In genomic region chr1:58082596-58082995, GRCh38 we compare ENCODE assay signal across 28 cellular contexts.
"Had no signal": no experiment of that assay in that cellular context is flagged by ENCODE, and none has a peak within 500 bp of the region (broad histone marks: within the 10 kb centered on the region; RNA-seq: fewer than 3 reads in every experiment).

No MANE protein-coding gene starts in this region.

- H3K4me3 Mint-ChIP-seq: activated CD4-positive, alpha-beta memory T cell treated with anti-CD3 and anti-CD28 coated beads, Interleukin-2, amount 10 ng/mL, durations not matched to agents 7 days and 5 days; activated CD4-positive, alpha-beta T cell treated with anti-CD3 and anti-CD28 coated beads, Interleukin-2, amount 10 ng/mL, durations not matched to agents 7 days and 5 days; activated naive CD8-positive, alpha-beta T cell; activated T-cell treated with anti-CD3 and anti-CD28 coated beads, Interleukin-2, amount 50 U/mL, for 4 hours; activated T-helper 17 cell treated with anti-CD3 and anti-CD28 coated beads, Interleukin-2, amount 50 U/mL, for 72 hours; central memory CD8-positive, alpha-beta T cell; dendritic cell treated with granulocyte-macrophage colony-stimulating factor and Interleukin-4, amounts not matched to agents 40 ng/mL and 50 ng/mL, for 4 days; WTC11 had no signal

- H3K9me3 ChIP-seq: esophagus squamous epithelium, gastroesophageal sphincter, heart right ventricle had no signal

- H3K36me3 Mint-ChIP-seq: WTC11 had no signal

- H3K4me1 Mint-ChIP-seq: activated CD4-positive, alpha-beta memory T cell treated with anti-CD3 and anti-CD28 coated beads, Interleukin-2, amount 10 ng/mL, durations not matched to agents 7 days and 5 days; activated CD4-positive, alpha-beta T cell treated with anti-CD3 and anti-CD28 coated beads, Interleukin-2, amount 10 ng/mL, durations not matched to agents 7 days and 5 days; activated T-helper 17 cell treated with anti-CD3 and anti-CD28 coated beads, Interleukin-2, amount 50 U/mL, for 72 hours; central memory CD8-positive, alpha-beta T cell had no signal

- H3K4me3 ChIP-seq: coronary artery, dorsolateral prefrontal cortex, esophagus squamous epithelium, gastroesophageal sphincter, heart right ventricle had no signal

- H3K27me3 ChIP-seq: brain microvascular endothelial cell, dorsolateral prefrontal cortex, esophagus squamous epithelium, gastroesophageal sphincter had no signal

- H3K27ac Mint-ChIP-seq: activated CD4-positive, alpha-beta memory T cell treated with anti-CD3 and anti-CD28 coated beads, Interleukin-2, amount 10 ng/mL, durations not matched to agents 7 days and 5 days; activated CD4-positive, alpha-beta T cell treated with anti-CD3 and anti-CD28 coated beads, Interleukin-2, amount 10 ng/mL, durations not matched to agents 7 days and 5 days; activated naive CD8-positive, alpha-beta T cell; activated T-helper 17 cell treated with anti-CD3 and anti-CD28 coated beads, Interleukin-2, amount 50 U/mL, for 72 hours; dendritic cell treated with granulocyte-macrophage colony-stimulating factor and Interleukin-4, amounts not matched to agents 40 ng/mL and 50 ng/mL, for 4 days; WTC11 had no signal

- H3K36me3 ChIP-seq: brain microvascular endothelial cell, esophagus squamous epithelium, gastroesophageal sphincter, heart right ventricle had no signal

- H3K27ac ChIP-seq: brain microvascular endothelial cell, coronary artery, dorsolateral prefrontal cortex, epithelial cell of prostate, esophagus squamous epithelium, gastroesophageal sphincter, heart right ventricle had no signal

- ATAC-seq: activated T-cell treated with anti-CD3 and anti-CD28 coated beads, Interleukin-2, amount 50 U/mL, for 4 hours; activated T-helper 17 cell treated with anti-CD3 and anti-CD28 coated beads, Interleukin-2, amount 50 U/mL, for 72 hours; gastroesophageal sphincter; heart right ventricle; WTC11 had no signal

- H3K4me1 ChIP-seq: esophagus squamous epithelium, gastroesophageal sphincter, heart right ventricle had no signal

- H3K27me3 Mint-ChIP-seq: activated CD4-positive, alpha-beta memory T cell treated with anti-CD3 and anti-CD28 coated beads, Interleukin-2, amount 10 ng/mL, durations not matched to agents 7 days and 5 days; activated CD4-positive, alpha-beta T cell treated with anti-CD3 and anti-CD28 coated beads, Interleukin-2, amount 10 ng/mL, durations not matched to agents 7 days and 5 days; dendritic cell treated with granulocyte-macrophage colony-stimulating factor and Interleukin-4, amounts not matched to agents 40 ng/mL and 50 ng/mL, for 4 days had no signal

- H3K9me3 Mint-ChIP-seq: activated CD4-positive, alpha-beta memory T cell treated with anti-CD3 and anti-CD28 coated beads, Interleukin-2, amount 10 ng/mL, durations not matched to agents 7 days and 5 days; activated CD4-positive, alpha-beta T cell treated with anti-CD3 and anti-CD28 coated beads, Interleukin-2, amount 10 ng/mL, durations not matched to agents 7 days and 5 days; activated T-cell treated with anti-CD3 and anti-CD28 coated beads, Interleukin-2, amount 50 U/mL, for 4 hours; activated T-helper 17 cell treated with anti-CD3 and anti-CD28 coated beads, Interleukin-2, amount 50 U/mL, for 72 hours; central memory CD8-positive, alpha-beta T cell; dendritic cell treated with granulocyte-macrophage colony-stimulating factor and Interleukin-4, amounts not matched to agents 40 ng/mL and 50 ng/mL, for 4 days; WTC11 had no signal

- DNase-seq: activated CD4-positive, alpha-beta memory T cell treated with anti-CD3 and anti-CD28 coated beads, Interleukin-2, amount 10 ng/mL, durations not matched to agents 7 days and 5 days; activated CD4-positive, alpha-beta T cell treated with anti-CD3 and anti-CD28 coated beads for 1 hour; activated CD4-positive, alpha-beta T cell treated with anti-CD3 and anti-CD28 coated beads for 4 hours; activated CD4-positive, alpha-beta T cell treated with anti-CD3 and anti-CD28 coated beads, Interleukin-2, amount 10 ng/mL, durations not matched to agents 7 days and 5 days; activated CD4-positive, alpha-beta T cell treated with anti-CD3 and anti-CD28 coated beads, Interleukin-2, amount 50 U/mL, for 4 hours; activated CD8-positive, alpha-beta memory T cell treated with anti-CD3 and anti-CD28 coated beads for 24 hours; activated effector memory CD4-positive, alpha-beta T cell treated with Interleukin-2 at 50 U/mL for 16 hours; activated gamma-delta T cell treated with Interleukin-2 at 50 U/mL for 16 hours; activated naive CD4-positive, alpha-beta T cell treated with anti-CD3 and anti-CD28 coated beads, Interleukin-2, amount 50 U/mL, for 16 hours; activated naive CD4-positive, alpha-beta T cell treated with Interleukin-2 at 50 U/mL for 16 hours; activated T-cell treated with anti-CD3 and anti-CD28 coated beads, Interleukin-2, amount 50 U/mL, for 4 hours; amniotic stem cell; anterior cingulate cortex; brain microvascular endothelial cell; dorsolateral prefrontal cortex; effector CD4-positive, alpha-beta T cell; esophagus squamous epithelium; foreskin melanocyte; heart right ventricle; T-helper 2 cell had no signal
